Comparison of ENCODE assay signal across 33 cellular contexts in the genomic region with DNA sequence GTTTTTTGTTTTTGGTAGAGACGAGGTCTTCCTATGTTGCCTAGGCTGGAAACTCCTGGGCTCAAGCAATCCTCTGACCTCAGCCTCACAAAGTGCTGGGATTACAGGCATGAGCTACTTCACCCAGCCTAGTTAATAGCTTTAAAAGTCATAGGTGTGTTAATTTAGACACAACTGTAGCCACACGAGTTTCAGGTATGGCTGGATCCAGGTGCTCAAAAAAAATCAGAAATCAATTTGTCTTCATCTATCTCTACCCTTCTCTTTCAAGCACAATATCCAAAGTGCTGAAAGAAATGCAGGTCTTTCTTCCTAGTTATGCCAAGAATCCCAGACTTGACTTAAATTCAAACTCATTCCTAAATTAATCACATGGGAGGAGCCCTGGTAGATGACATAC.
"Had no signal": no experiment of that assay in that cellular context is flagged by ENCODE, and none has a peak within 500 bp of the region (broad histone marks: within the 10 kb centered on the region; RNA-seq: fewer than 3 reads in every experiment).

No MANE protein-coding gene starts in this region.

- H3K36me3 Mint-ChIP-seq: activated CD4-positive, alpha-beta memory T cell treated with anti-CD3 and anti-CD28 coated beads for 36 hours; activated naive CD4-positive, alpha-beta T cell treated with anti-CD3 and anti-CD28 coated beads, Interleukin-2, amount 50 U/mL, for 72 hours; activated naive CD8-positive, alpha-beta T cell treated with anti-CD3 and anti-CD28 coated beads for 36 hours; T-cell had no signal

- H3K4me1 Mint-ChIP-seq: T-cell had no signal

- H3K4me1 ChIP-seq: adrenal gland, breast epithelium had no signal

- DNase-seq: activated B cell treated with CpG ODN at 0.5 μM for 24 hours; activated CD4-positive, alpha-beta memory T cell treated with anti-CD3 and anti-CD28 coated beads for 36 hours; activated CD4-positive, alpha-beta T cell treated with anti-CD3 and anti-CD28 coated beads for 4 hours; activated CD4-positive, alpha-beta T cell treated with anti-CD3 and anti-CD28 coated beads, Interleukin-2, amount 10 ng/mL, durations not matched to agents 24 days and 14 days; activated CD4-positive, alpha-beta T cell treated with anti-CD3 and anti-CD28 coated beads, Interleukin-2, amount 50 U/mL, for 1 hour; activated CD4-positive, alpha-beta T cell treated with anti-CD3 and anti-CD28 coated beads, Interleukin-2, amount 50 U/mL, for 4 hours; activated CD4-positive, CD25-positive, alpha-beta regulatory T cell treated with anti-CD3 and anti-CD28 coated beads, Interleukin-2, amount 50 U/mL, for 72 hours; activated CD8-positive, alpha-beta memory T cell treated with anti-CD3 and anti-CD28 coated beads, Interleukin-2, amount 50 U/mL, for 4 hours; activated CD8-positive, alpha-beta T cell treated with anti-CD3 and anti-CD28 coated beads for 36 hours; activated effector memory CD4-positive, alpha-beta T cell treated with anti-CD3 and anti-CD28 coated beads, Interleukin-2, amount 50 U/mL, for 16 hours; activated gamma-delta T cell treated with Interleukin-2 at 50 U/mL for 16 hours; activated naive CD4-positive, alpha-beta T cell; activated naive CD4-positive, alpha-beta T cell treated with anti-CD3 and anti-CD28 coated beads for 36 hours; activated naive CD4-positive, alpha-beta T cell treated with anti-CD3 and anti-CD28 coated beads, Interleukin-2, amount 50 U/mL, for 16 hours; activated naive CD8-positive, alpha-beta T cell treated with anti-CD3 and anti-CD28 coated beads for 36 hours; activated T-cell treated with anti-CD3 and anti-CD28 coated beads for 4 hours; activated T-cell treated with anti-CD3 and anti-CD28 coated beads, Interleukin-2, amount 50 U/mL, for 1 hour; activated T-cell treated with anti-CD3 and anti-CD28 coated beads, Interleukin-2, amount 50 U/mL, for 4 hours; activated T-cell treated with anti-CD3 and anti-CD28 coated beads, Interleukin-2, amount 50 U/mL, for 72 hours; amniotic stem cell; aorta; body of pancreas; brain microvascular endothelial cell; central memory CD4-positive, alpha-beta T cell; T-cell; T-helper 17 cell had no signal

- H3K27me3 ChIP-seq: adrenal gland, body of pancreas, brain microvascular endothelial cell, breast epithelium had no signal

- H3K4me3 ChIP-seq: adrenal gland, body of pancreas, breast epithelium had no signal

- H3K27me3 Mint-ChIP-seq: activated B cell treated with CpG ODN at 0.5 μM for 24 hours; activated CD4-positive, alpha-beta memory T cell treated with anti-CD3 and anti-CD28 coated beads for 36 hours; activated CD8-positive, alpha-beta T cell treated with anti-CD3 and anti-CD28 coated beads for 36 hours; activated T-helper 17 cell treated with anti-CD3 and anti-CD28 coated beads, Interleukin-2, amount 50 U/mL, for 72 hours; T-cell had no signal

- H3K4me3 Mint-ChIP-seq: activated B cell treated with CpG ODN at 0.5 μM for 24 hours; activated CD4-positive, alpha-beta memory T cell treated with anti-CD3 and anti-CD28 coated beads for 36 hours; activated CD4-positive, alpha-beta T cell treated with anti-CD3 and anti-CD28 coated beads, Interleukin-2, amount 10 ng/mL, durations not matched to agents 24 days and 14 days; activated CD8-positive, alpha-beta T cell treated with anti-CD3 and anti-CD28 coated beads for 36 hours; activated naive CD4-positive, alpha-beta T cell treated with anti-CD3 and anti-CD28 coated beads for 36 hours; activated naive CD8-positive, alpha-beta T cell treated with anti-CD3 and anti-CD28 coated beads for 36 hours; activated T-cell treated with anti-CD3 and anti-CD28 coated beads, Interleukin-2, amount 50 U/mL, for 4 hours; activated T-cell treated with anti-CD3 and anti-CD28 coated beads, Interleukin-2, amount 50 U/mL, for 72 hours; activated T-helper 1 cell treated with anti-CD3 and anti-CD28 coated beads, Interleukin-12 subunit alpha, Interleukin-12 subunit beta, Interleukin-2, Interleukin-4 antibody, amounts not matched to agents 30 ng/mL and 10 ng/mL and 1 ng/mL, durations not matched to agents 14 hours and 24 hours and 36 hours; activated T-helper 17 cell treated with anti-CD3 and anti-CD28 coated beads, Interleukin-2, amount 50 U/mL, for 72 hours; T-cell; T-helper 17 cell had no signal

- H3K27ac ChIP-seq: adrenal gland, brain microvascular endothelial cell, breast epithelium had no signal

- H3K36me3 ChIP-seq: adrenal gland, brain microvascular endothelial cell, breast epithelium had no signal

- H3K9me3 ChIP-seq: adrenal gland, body of pancreas, breast epithelium had no signal

- H3K9me3 Mint-ChIP-seq: activated B cell treated with CpG ODN at 0.5 μM for 24 hours; activated CD4-positive, alpha-beta memory T cell treated with anti-CD3 and anti-CD28 coated beads for 36 hours; activated CD4-positive, alpha-beta T cell treated with anti-CD3 and anti-CD28 coated beads, Interleukin-2, amount 10 ng/mL, durations not matched to agents 24 days and 14 days; activated CD8-positive, alpha-beta T cell treated with anti-CD3 and anti-CD28 coated beads for 36 hours; activated naive CD4-positive, alpha-beta T cell treated with anti-CD3 and anti-CD28 coated beads for 36 hours; activated naive CD4-positive, alpha-beta T cell treated with anti-CD3 and anti-CD28 coated beads, Interleukin-2, amount 50 U/mL, for 72 hours; activated naive CD8-positive, alpha-beta T cell treated with anti-CD3 and anti-CD28 coated beads for 36 hours; activated T-cell treated with anti-CD3 and anti-CD28 coated beads, Interleukin-2, amount 50 U/mL, for 4 hours; activated T-cell treated with anti-CD3 and anti-CD28 coated beads, Interleukin-2, amount 50 U/mL, for 72 hours; activated T-helper 1 cell treated with anti-CD3 and anti-CD28 coated beads, Interleukin-12 subunit alpha, Interleukin-12 subunit beta, Interleukin-2, Interleukin-4 antibody, amounts not matched to agents 30 ng/mL and 10 ng/mL and 1 ng/mL, durations not matched to agents 14 hours and 24 hours and 36 hours; activated T-helper 17 cell treated with anti-CD3 and anti-CD28 coated beads, Interleukin-2, amount 50 U/mL, for 72 hours; T-cell had no signal

- H3K27ac Mint-ChIP-seq: activated B cell treated with CpG ODN at 0.5 μM for 24 hours; activated CD4-positive, alpha-beta memory T cell treated with anti-CD3 and anti-CD28 coated beads for 36 hours; activated CD4-positive, alpha-beta T cell treated with anti-CD3 and anti-CD28 coated beads, Interleukin-2, amount 10 ng/mL, durations not matched to agents 24 days and 14 days; activated CD8-positive, alpha-beta T cell treated with anti-CD3 and anti-CD28 coated beads for 36 hours; activated naive CD4-positive, alpha-beta T cell treated with anti-CD3 and anti-CD28 coated beads for 36 hours; activated naive CD4-positive, alpha-beta T cell treated with anti-CD3 and anti-CD28 coated beads, Interleukin-2, amount 50 U/mL, for 72 hours; activated naive CD8-positive, alpha-beta T cell treated with anti-CD3 and anti-CD28 coated beads for 36 hours; activated T-cell treated with anti-CD3 and anti-CD28 coated beads, Interleukin-2, amount 50 U/mL, for 72 hours; activated T-helper 1 cell treated with anti-CD3 and anti-CD28 coated beads, Interleukin-12 subunit alpha, Interleukin-12 subunit beta, Interleukin-2, Interleukin-4 antibody, amounts not matched to agents 30 ng/mL and 10 ng/mL and 1 ng/mL, durations not matched to agents 14 hours and 24 hours and 36 hours; activated T-helper 17 cell treated with anti-CD3 and anti-CD28 coated beads, Interleukin-2, amount 50 U/mL, for 72 hours; T-cell; T-helper 17 cell had no signal

- FAIRE-seq: astrocyte, TTC549 had no signal
